In genomic region chr11:90629251-90629806, GRCh38 we compare ENCODE assay signal across 23 cellular contexts.
DNase-seq lines count a peak whose midpoint lies in the region; ATAC-seq and TF ChIP-seq lines count a peak whose summit lies in the region.
"Had no signal": no experiment of that assay in that cellular context is flagged by ENCODE, and none has a peak within 500 bp of the region (broad histone marks: within the 10 kb centered on the region; RNA-seq: fewer than 3 reads in every experiment).

No MANE protein-coding gene starts in this region.

- no peak overlapping the region for H3K27ac ChIP-seq in gastrocnemius medialis
- H3K27ac ChIP-seq: A549, GM23248 had no signal

- H3K27ac Mint-ChIP-seq in T-helper 17 cell: no peak overlapping the region
- H3K27ac Mint-ChIP-seq: CD4-positive, alpha-beta memory T cell had no signal

- no peak overlapping the region for H3K4me3 Mint-ChIP-seq in T-helper 17 cell
- H3K4me3 Mint-ChIP-seq: CD4-positive, alpha-beta memory T cell had no signal

- DNase-seq in Ammon's horn (ENCODE audit: low spot score) (peak; percentile 7), adipocyte (ENCODE audit: low read depth) (no peak), inferior parietal cortex (ENCODE audit: extremely low spot score) (peak; percentile 14), gastrocnemius medialis (peak; percentile 1 to 14), GM19238 (ENCODE audit: insufficient read length, low spot score) (no peak), T-helper 17 cell (no peak)
- DNase-seq: 8988T; ACHN; AML-193; C1 segment of cervical spinal cord; Caco-2; CD4-positive, alpha-beta memory T cell; DMS153; DMS79; EL; GDM1; GM23248; H7; HCEC 1CT had no signal

- in situ Hi-C loops in gastrocnemius medialis (cut with MboI; ENCODE audit: low sequenced_read_pairs in 4 of 4): no loop called here

- intact Hi-C loops in gastrocnemius medialis (cut with DNase I; ENCODE audit: low total_unique reads): no loop called here

- H3K27me3 ChIP-seq in adipocyte (replicated peaks; ENCODE audit: control insufficient read depth, insufficient read depth, low read length) (no peaks in the 10 kb centered on the region), gastrocnemius medialis (no peaks in the 10 kb centered on the region)

- H3K27me3 Mint-ChIP-seq in T-helper 17 cell: no peaks in the 10 kb centered on the region
- H3K27me3 Mint-ChIP-seq: CD4-positive, alpha-beta memory T cell had no signal

- no peak for ATAC-seq in gastrocnemius medialis
- no peak for ATAC-seq in T-helper 17 cell
- ATAC-seq in GM19395 (IDR thresholded peaks at IDR 0.05; ENCODE audit: unreplicated experiment): no peak
- no peak for ATAC-seq in HG03159 (IDR thresholded peaks at IDR 0.05; ENCODE audit: unreplicated experiment)
- ATAC-seq: A549, GM12878 had no signal

- H3K9me3 ChIP-seq in adipocyte (ENCODE audit: control insufficient read depth, low read length): no peaks in the 10 kb centered on the region
- H3K9me3 ChIP-seq in gastrocnemius medialis: no peaks in the 10 kb centered on the region
- H3K9me3 ChIP-seq in T-helper 17 cell (ENCODE audit: control insufficient read depth, low read length, poor library complexity, severe bottlenecking): no peaks in the 10 kb centered on the region
- H3K9me3 ChIP-seq: A549, Caco-2 had no signal

- no peak overlapping the region for H3K4me3 ChIP-seq in adipocyte (ENCODE audit: low read length)
- no peak overlapping the region for H3K4me3 ChIP-seq in gastrocnemius medialis
- H3K4me3 ChIP-seq: A549, GM12878, GM23248 had no signal

- no peaks in the 10 kb centered on the region for H3K36me3 Mint-ChIP-seq in T-helper 17 cell (ENCODE audit: low read depth)
- H3K36me3 Mint-ChIP-seq: CD4-positive, alpha-beta memory T cell had no signal

- H3K36me3 ChIP-seq in adipocyte (ENCODE audit: control insufficient read depth, insufficient read depth, low read length, severe bottlenecking) (no peaks in the 10 kb centered on the region), gastrocnemius medialis (no peaks in the 10 kb centered on the region)

- H3K9ac ChIP-seq in adipocyte (ENCODE audit: low read length): peak overlapping the region; percentile 10
- H3K9ac ChIP-seq: GM23248 had no signal

- H3K4me1 Mint-ChIP-seq in T-helper 17 cell: no peaks in the 10 kb centered on the region
- H3K4me1 Mint-ChIP-seq: CD4-positive, alpha-beta memory T cell had no signal

- no peak for TF ChIP-seq POLR2A in gastrocnemius medialis (IDR thresholded peaks at IDR 0.05)

- TF ChIP-seq CTCF in gastrocnemius medialis (IDR thresholded peaks at IDR 0.05 in 4 of 5, conservative IDR thresholded peaks at IDR 0.05 in 1 of 5): no peak

- H3K4me1 ChIP-seq in adipocyte (ENCODE audit: control insufficient read depth, insufficient read depth, low read length) (peaks cover 17% of the 10 kb centered on the region), gastrocnemius medialis (no peaks in the 10 kb centered on the region)
- H3K4me1 ChIP-seq: A549, Caco-2 had no signal

Comparison
In these comparisons a context has a peak if more than half of its experiments do, and no peak if none do; other contexts are left out.
1. DNase-seq: peak in Ammon's horn (single experiment), inferior parietal cortex (single experiment) and gastrocnemius medialis (2 of 2); none in adipocyte (single experiment), GM19238 (single experiment) and T-helper 17 cell (0 of 3).